Comparison of ENCODE assay signal across 1 cellular context in the genomic region with DNA sequence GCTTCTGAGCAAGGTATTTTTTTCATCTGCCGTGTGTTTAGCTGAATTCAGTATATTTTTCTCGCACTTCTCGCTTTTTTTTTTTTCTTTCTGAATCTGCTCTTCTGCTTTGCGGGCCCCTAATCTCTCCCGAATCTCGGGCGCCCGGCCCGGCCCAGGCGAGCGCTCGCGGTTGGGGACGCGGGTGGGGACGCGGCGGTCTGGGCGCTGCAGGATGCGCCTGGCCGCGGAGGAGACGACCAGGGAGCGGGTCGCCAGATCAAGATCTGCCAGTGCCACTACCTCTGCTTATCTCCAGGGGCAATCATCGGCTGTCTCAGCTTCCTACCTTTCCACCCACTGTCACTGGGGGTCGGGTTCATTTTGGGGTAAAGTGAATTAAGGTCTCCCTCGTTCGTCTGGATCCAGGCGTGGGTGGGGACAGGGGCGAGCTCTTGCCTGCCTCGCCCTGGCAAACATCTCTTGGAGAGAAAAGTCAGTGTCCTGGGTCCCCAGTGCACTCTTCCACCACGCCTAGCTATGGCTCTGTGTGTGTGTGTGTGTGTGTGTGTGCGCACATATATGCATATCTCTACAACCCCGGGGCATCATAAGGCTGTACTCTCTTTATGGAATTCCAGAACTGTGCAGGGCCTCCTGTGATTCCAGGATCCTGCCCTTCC.
TF ChIP-seq lines count a peak whose summit lies in the region.

No MANE protein-coding gene starts in this region.

TF ChIP-seq in GM23338, 12 proteins besides CTCF, POLR2A, EP300 and RAD21 (continued from another document):
- TF ChIP-seq, protein P1, sequence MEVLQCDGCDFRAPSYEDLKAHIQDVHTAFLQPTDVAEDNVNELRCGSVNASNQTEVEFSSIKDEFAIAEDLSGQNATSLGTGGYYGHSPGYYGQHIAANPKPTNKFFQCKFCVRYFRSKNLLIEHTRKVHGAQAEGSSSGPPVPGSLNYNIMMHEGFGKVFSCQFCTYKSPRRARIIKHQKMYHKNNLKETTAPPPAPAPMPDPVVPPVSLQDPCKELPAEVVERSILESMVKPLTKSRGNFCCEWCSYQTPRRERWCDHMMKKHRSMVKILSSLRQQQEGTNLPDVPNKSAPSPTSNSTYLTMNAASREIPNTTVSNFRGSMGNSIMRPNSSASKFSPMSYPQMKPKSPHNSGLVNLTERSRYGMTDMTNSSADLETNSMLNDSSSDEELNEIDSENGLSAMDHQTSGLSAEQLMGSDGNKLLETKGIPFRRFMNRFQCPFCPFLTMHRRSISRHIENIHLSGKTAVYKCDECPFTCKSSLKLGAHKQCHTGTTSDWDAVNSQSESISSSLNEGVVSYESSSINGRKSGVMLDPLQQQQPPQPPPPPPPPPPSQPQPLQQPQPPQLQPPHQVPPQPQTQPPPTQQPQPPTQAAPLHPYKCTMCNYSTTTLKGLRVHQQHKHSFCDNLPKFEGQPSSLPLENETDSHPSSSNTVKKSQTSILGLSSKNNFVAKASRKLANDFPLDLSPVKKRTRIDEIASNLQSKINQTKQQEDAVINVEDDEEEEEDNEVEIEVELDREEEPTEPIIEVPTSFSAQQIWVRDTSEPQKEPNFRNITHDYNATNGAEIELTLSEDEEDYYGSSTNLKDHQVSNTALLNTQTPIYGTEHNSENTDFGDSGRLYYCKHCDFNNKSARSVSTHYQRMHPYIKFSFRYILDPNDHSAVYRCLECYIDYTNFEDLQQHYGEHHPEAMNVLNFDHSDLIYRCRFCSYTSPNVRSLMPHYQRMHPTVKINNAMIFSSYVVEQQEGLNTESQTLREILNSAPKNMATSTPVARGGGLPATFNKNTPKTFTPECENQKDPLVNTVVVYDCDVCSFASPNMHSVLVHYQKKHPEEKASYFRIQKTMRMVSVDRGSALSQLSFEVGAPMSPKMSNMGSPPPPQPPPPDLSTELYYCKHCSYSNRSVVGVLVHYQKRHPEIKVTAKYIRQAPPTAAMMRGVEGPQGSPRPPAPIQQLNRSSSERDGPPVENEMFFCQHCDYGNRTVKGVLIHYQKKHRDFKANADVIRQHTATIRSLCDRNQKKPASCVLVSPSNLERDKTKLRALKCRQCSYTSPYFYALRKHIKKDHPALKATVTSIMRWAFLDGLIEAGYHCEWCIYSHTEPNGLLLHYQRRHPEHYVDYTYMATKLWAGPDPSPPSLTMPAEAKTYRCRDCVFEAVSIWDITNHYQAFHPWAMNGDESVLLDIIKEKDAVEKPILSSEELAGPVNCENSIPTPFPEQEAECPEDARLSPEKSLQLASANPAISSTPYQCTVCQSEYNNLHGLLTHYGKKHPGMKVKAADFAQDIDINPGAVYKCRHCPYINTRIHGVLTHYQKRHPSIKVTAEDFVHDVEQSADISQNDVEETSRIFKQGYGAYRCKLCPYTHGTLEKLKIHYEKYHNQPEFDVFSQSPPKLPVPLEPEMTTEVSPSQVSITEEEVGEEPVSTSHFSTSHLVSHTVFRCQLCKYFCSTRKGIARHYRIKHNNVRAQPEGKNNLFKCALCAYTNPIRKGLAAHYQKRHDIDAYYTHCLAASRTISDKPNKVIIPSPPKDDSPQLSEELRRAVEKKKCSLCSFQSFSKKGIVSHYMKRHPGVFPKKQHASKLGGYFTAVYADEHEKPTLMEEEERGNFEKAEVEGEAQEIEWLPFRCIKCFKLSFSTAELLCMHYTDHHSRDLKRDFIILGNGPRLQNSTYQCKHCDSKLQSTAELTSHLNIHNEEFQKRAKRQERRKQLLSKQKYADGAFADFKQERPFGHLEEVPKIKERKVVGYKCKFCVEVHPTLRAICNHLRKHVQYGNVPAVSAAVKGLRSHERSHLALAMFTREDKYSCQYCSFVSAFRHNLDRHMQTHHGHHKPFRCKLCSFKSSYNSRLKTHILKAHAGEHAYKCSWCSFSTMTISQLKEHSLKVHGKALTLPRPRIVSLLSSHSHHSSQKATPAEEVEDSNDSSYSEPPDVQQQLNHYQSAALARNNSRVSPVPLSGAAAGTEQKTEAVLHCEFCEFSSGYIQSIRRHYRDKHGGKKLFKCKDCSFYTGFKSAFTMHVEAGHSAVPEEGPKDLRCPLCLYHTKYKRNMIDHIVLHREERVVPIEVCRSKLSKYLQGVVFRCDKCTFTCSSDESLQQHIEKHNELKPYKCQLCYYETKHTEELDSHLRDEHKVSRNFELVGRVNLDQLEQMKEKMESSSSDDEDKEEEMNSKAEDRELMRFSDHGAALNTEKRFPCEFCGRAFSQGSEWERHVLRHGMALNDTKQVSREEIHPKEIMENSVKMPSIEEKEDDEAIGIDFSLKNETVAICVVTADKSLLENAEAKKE (CRISPR knock-in tag; IDR thresholded peaks at IDR 0.05) = no peak
- no peak for TF ChIP-seq ZNF114 (CRISPR knock-in tag; IDR thresholded peaks at IDR 0.05)
- TF ChIP-seq NANOG (IDR thresholded peaks at IDR 0.05; ENCODE audit: borderline replicate concordance) = no peak
- TF ChIP-seq ZNF331 (CRISPR knock-in tag; IDR thresholded peaks at IDR 0.05; ENCODE audit: low read depth) = no peak
- TF ChIP-seq CREB1 (CRISPR knock-in tag; IDR thresholded peaks at IDR 0.05; ENCODE audit: low read depth) = no peak
- TF ChIP-seq EZH2phosphoT487 (IDR thresholded peaks at IDR 0.05; ENCODE audit: unreplicated experiment) = no peak
- TF ChIP-seq, protein P2, sequence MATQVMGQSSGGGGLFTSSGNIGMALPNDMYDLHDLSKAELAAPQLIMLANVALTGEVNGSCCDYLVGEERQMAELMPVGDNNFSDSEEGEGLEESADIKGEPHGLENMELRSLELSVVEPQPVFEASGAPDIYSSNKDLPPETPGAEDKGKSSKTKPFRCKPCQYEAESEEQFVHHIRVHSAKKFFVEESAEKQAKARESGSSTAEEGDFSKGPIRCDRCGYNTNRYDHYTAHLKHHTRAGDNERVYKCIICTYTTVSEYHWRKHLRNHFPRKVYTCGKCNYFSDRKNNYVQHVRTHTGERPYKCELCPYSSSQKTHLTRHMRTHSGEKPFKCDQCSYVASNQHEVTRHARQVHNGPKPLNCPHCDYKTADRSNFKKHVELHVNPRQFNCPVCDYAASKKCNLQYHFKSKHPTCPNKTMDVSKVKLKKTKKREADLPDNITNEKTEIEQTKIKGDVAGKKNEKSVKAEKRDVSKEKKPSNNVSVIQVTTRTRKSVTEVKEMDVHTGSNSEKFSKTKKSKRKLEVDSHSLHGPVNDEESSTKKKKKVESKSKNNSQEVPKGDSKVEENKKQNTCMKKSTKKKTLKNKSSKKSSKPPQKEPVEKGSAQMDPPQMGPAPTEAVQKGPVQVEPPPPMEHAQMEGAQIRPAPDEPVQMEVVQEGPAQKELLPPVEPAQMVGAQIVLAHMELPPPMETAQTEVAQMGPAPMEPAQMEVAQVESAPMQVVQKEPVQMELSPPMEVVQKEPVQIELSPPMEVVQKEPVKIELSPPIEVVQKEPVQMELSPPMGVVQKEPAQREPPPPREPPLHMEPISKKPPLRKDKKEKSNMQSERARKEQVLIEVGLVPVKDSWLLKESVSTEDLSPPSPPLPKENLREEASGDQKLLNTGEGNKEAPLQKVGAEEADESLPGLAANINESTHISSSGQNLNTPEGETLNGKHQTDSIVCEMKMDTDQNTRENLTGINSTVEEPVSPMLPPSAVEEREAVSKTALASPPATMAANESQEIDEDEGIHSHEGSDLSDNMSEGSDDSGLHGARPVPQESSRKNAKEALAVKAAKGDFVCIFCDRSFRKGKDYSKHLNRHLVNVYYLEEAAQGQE (IDR thresholded peaks at IDR 0.05; ENCODE audit: unreplicated experiment) = no peak
- TF ChIP-seq EZH2 (IDR thresholded peaks at IDR 0.05; ENCODE audit: low read depth, unreplicated experiment) = no peak
